ENCODE assay signal across 8 cellular contexts in genomic region chr15:61798631-61799030, GRCh38.
"Had no signal": no experiment of that assay in that cellular context is flagged by ENCODE, and none has a peak within 500 bp of the region (broad histone marks: within the 10 kb centered on the region; RNA-seq: fewer than 3 reads in every experiment).

No MANE protein-coding gene starts in this region.

- ATAC-seq: HCT116, HepG2 had no signal

- DNase-seq: GOT3, H7, HFFc6 had no signal

- H3K4me3 ChIP-seq: HAP-1 had no signal

- H3K9me3 Mint-ChIP-seq: HFFc6 had no signal

- H3K27me3 Mint-ChIP-seq: IgD-negative memory B cell had no signal

- H3K36me3 ChIP-seq: HAP-1 had no signal

- H3K4me3 Mint-ChIP-seq: HFFc6, IgD-negative memory B cell had no signal

- H3K4me1 Mint-ChIP-seq: IgD-negative memory B cell had no signal

- H3K27ac Mint-ChIP-seq: HFFc6, IgD-negative memory B cell had no signal

- H3K36me3 Mint-ChIP-seq: IgD-negative memory B cell had no signal

- H3K4me1 ChIP-seq: HAP-1 had no signal

- H3K27ac ChIP-seq: HL-60 had no signal
